Comparison of ENCODE assay signal across 14 cellular contexts in the genomic region with DNA sequence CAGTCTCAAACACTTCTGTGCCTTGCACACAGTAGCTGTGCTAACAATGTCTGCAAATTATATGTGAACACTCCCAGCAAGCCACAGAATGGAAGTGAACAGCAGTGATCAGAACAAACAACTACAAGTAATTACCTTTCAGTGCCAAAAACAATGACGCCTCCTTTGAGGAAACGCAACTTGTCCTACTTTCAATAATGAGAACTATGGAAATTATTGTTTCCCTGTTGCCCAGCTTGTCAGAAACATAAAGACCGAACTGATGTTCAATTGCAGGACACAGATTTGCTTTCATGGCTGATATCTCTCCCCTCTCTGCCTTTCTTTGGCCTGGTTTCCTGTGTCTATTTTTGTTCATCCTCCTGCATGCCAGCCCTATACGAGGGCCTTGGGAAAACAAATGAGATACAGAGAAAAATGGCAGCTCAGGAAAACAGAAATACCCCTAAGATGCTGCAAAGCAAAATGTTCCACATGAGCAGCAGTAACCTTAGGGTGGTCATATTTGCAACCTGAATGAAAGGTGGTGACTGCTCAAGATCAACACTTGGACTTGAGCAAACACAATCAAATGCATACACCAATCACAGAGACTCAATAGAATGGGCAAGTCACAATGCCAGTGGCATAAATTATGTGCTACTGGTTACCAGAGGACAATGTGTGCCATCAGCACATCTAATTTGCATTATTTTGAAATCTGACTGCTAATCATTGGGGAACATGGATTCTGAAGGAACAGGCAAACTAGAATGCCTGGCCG. TPM values are rescaled to one million over a fixed set of nuclear protein-coding genes. Genes with fewer than 3 reads are reported as not detected.
DNase-seq lines count a peak whose midpoint lies in the region; ATAC-seq and TF ChIP-seq lines count a peak whose summit lies in the region.
"Had no signal": no experiment of that assay in that cellular context is flagged by ENCODE, and none has a peak within 500 bp of the region (broad histone marks: within the 10 kb centered on the region; RNA-seq: fewer than 3 reads in every experiment).

No MANE protein-coding gene starts in this region.

- CTCF ChIA-PET in WTC11 (lab: Charles Lee), result interaction anchor here (1.9 kb wide), 1 partner anchor 64 kb away, joined by 6 read pairs; no protein-coding TSS in a partner anchor

- no peaks in the 10 kb centered on the region for H3K36me3 ChIP-seq in skeletal muscle tissue (ENCODE audit: control insufficient read depth in 3 of 3, insufficient read depth in 3 of 3, low read length in 3 of 3)
- H3K36me3 ChIP-seq in MG63, result no peaks in the 10 kb centered on the region

- ATAC-seq in WTC11 (no peak), right cardiac atrium (peak; percentile 50 to 61)

- no peaks in the 10 kb centered on the region for H3K36me3 Mint-ChIP-seq in WTC11
- H3K36me3 Mint-ChIP-seq: activated naive CD8-positive, alpha-beta T cell treated with anti-CD3 and anti-CD28 coated beads, Interleukin-2, amount 10 ng/mL, durations not matched to agents 7 days and 5 days; CD14-positive monocyte; immature natural killer cell; naive B cell had no signal

- DNase-seq in NCI-H1092 treated with DMSO at 0.1 percent for 48 hours (lab: John Stamatoyannopoulos, UW) (peak; percentile 82), WTC11 (ENCODE audit: low spot score) (no peak), right cardiac atrium (no peak), DMS79 (lab: John Stamatoyannopoulos, UW) (no peak), dermis blood vessel endothelial cell (no peak), MG63 (no peak)
- no peak for DNase-seq in activated CD4-positive, alpha-beta T cell treated with anti-CD3 and anti-CD28 coated beads for 4 hours
- DNase-seq: activated CD8-positive, alpha-beta memory T cell treated with anti-CD3 and anti-CD28 coated beads, Interleukin-2, amount 50 U/mL, for 48 hours; activated naive CD8-positive, alpha-beta T cell treated with anti-CD3 and anti-CD28 coated beads, Interleukin-2, amount 10 ng/mL, durations not matched to agents 7 days and 5 days; immature natural killer cell; naive B cell had no signal

- H3K9me3 Mint-ChIP-seq in WTC11, result no peaks in the 10 kb centered on the region
- H3K9me3 Mint-ChIP-seq: activated naive CD8-positive, alpha-beta T cell treated with anti-CD3 and anti-CD28 coated beads, Interleukin-2, amount 10 ng/mL, durations not matched to agents 7 days and 5 days had no signal

- H3K27ac Mint-ChIP-seq in WTC11, result peak overlapping the region; percentile 50; the same call in 1 of the 2 replicates
- H3K27ac Mint-ChIP-seq: activated naive CD8-positive, alpha-beta T cell treated with anti-CD3 and anti-CD28 coated beads, Interleukin-2, amount 10 ng/mL, durations not matched to agents 7 days and 5 days; CD14-positive monocyte; immature natural killer cell; naive B cell had no signal

- peak overlapping the region; percentile 42 to 78 (median 75) for H3K9ac ChIP-seq in skeletal muscle tissue (ENCODE audit: low read depth in 1 of 3, low read length in 3 of 3)

- no peaks in the 10 kb centered on the region for H3K27me3 Mint-ChIP-seq in WTC11 (ENCODE audit: low read depth)
- H3K27me3 Mint-ChIP-seq: activated naive CD8-positive, alpha-beta T cell treated with anti-CD3 and anti-CD28 coated beads, Interleukin-2, amount 10 ng/mL, durations not matched to agents 7 days and 5 days had no signal

- H3K27me3 ChIP-seq in right cardiac atrium (ENCODE audit: control insufficient read depth, insufficient read depth), result no peaks in the 10 kb centered on the region
- no peaks in the 10 kb centered on the region for H3K27me3 ChIP-seq in skeletal muscle tissue (ENCODE audit: control insufficient read depth in 3 of 3, insufficient read depth in 3 of 3, low read length in 3 of 3)
- no peaks in the 10 kb centered on the region for H3K27me3 ChIP-seq in MG63

- H3K27ac ChIP-seq in right cardiac atrium (ENCODE audit: low read length) (peak overlapping the region; percentile 69), skeletal muscle tissue (ENCODE audit: low read depth, low read length) (peak overlapping the region; percentile 59)
- H3K27ac ChIP-seq: SK-N-MC had no signal

- H3K4me3 ChIP-seq in right cardiac atrium (ENCODE audit: low read length) (no peak overlapping the region), skeletal muscle tissue (ENCODE audit: low read length in 3 of 3) (peak overlapping the region; percentile 16 to 65 (median 53)), MG63 (no peak overlapping the region)
- H3K4me3 ChIP-seq: SK-N-MC had no signal

- intact Hi-C loops in right cardiac atrium (cut with DNase I), result loop anchor here in 1 of 4 donors (10.0 kb wide), 1 partner anchor 65 kb away; no protein-coding TSS in a partner anchor

- POLR2A ChIA-PET in WTC11 (lab: Charles Lee), result no interaction called here

- H3K9me3 ChIP-seq in right cardiac atrium (ENCODE audit: control insufficient read depth, low read length) (no peaks in the 10 kb centered on the region), skeletal muscle tissue (ENCODE audit: control insufficient read depth in 3 of 3, low read length in 3 of 3) (no peaks in the 10 kb centered on the region), MG63 (no peaks in the 10 kb centered on the region)

- no peak overlapping the region for H3K4me3 Mint-ChIP-seq in WTC11
- H3K4me3 Mint-ChIP-seq: activated naive CD8-positive, alpha-beta T cell treated with anti-CD3 and anti-CD28 coated beads, Interleukin-2, amount 10 ng/mL, durations not matched to agents 7 days and 5 days; immature natural killer cell; naive B cell had no signal

- H3K4me1 ChIP-seq in right cardiac atrium (ENCODE audit: control insufficient read depth, insufficient read depth, low read length), result peaks cover 8% of the 10 kb centered on the region
- H3K4me1 ChIP-seq in skeletal muscle tissue (ENCODE audit: control insufficient read depth in 3 of 3, insufficient read depth in 3 of 3, low read length in 3 of 3), result peaks cover 12 to 38% (median 22%) of the 10 kb centered on the region in 3 donors

- TF ChIP-seq CTCF in WTC11 (IDR thresholded peaks at IDR 0.05), result no peak

- H3K4me1 Mint-ChIP-seq in WTC11, result peaks cover 47% of the 10 kb centered on the region
- H3K4me1 Mint-ChIP-seq: activated naive CD8-positive, alpha-beta T cell treated with anti-CD3 and anti-CD28 coated beads, Interleukin-2, amount 10 ng/mL, durations not matched to agents 7 days and 5 days; CD14-positive monocyte; immature natural killer cell; naive B cell had no signal

- 38% methylated on average over 5 of the region's 5 CpGs for WGBS in right cardiac atrium

TF ChIP-seq in WTC11, 78 proteins besides CTCF, POLR2A, EP300 and RAD21 (continues in another document):
- TF ChIP-seq CBFB (CRISPR knock-in tag; IDR thresholded peaks at IDR 0.05; ENCODE audit: low read depth) (no peak), MYBL2 (CRISPR knock-in tag; IDR thresholded peaks at IDR 0.05) (no peak), RORB (CRISPR knock-in tag; IDR thresholded peaks at IDR 0.05) (no peak), TEAD1 (CRISPR knock-in tag; IDR thresholded peaks at IDR 0.05) (no peak), FOXJ3 (CRISPR knock-in tag; IDR thresholded peaks at IDR 0.05; ENCODE audit: borderline replicate concordance) (no peak), NFE2L1 (CRISPR knock-in tag; IDR thresholded peaks at IDR 0.05) (no peak)
- TF ChIP-seq, protein P1, sequence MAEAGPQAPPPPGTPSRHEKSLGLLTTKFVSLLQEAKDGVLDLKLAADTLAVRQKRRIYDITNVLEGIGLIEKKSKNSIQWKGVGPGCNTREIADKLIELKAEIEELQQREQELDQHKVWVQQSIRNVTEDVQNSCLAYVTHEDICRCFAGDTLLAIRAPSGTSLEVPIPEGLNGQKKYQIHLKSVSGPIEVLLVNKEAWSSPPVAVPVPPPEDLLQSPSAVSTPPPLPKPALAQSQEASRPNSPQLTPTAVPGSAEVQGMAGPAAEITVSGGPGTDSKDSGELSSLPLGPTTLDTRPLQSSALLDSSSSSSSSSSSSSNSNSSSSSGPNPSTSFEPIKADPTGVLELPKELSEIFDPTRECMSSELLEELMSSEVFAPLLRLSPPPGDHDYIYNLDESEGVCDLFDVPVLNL (CRISPR knock-in tag; IDR thresholded peaks at IDR 0.05; ENCODE audit: borderline replicate concordance, low read depth), result no peak
- TF ChIP-seq, protein P2, sequence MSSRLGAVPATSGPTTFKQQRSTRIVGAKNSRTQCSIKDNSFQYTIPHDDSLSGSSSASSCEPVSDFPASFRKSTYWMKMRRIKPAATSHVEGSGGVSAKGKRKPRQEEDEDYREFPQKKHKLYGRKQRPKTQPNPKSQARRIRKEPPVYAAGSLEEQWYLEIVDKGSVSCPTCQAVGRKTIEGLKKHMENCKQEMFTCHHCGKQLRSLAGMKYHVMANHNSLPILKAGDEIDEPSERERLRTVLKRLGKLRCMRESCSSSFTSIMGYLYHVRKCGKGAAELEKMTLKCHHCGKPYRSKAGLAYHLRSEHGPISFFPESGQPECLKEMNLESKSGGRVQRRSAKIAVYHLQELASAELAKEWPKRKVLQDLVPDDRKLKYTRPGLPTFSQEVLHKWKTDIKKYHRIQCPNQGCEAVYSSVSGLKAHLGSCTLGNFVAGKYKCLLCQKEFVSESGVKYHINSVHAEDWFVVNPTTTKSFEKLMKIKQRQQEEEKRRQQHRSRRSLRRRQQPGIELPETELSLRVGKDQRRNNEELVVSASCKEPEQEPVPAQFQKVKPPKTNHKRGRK (CRISPR knock-in tag; IDR thresholded peaks at IDR 0.05; ENCODE audit: borderline replicate concordance), result no peak
- TF ChIP-seq, protein P3, sequence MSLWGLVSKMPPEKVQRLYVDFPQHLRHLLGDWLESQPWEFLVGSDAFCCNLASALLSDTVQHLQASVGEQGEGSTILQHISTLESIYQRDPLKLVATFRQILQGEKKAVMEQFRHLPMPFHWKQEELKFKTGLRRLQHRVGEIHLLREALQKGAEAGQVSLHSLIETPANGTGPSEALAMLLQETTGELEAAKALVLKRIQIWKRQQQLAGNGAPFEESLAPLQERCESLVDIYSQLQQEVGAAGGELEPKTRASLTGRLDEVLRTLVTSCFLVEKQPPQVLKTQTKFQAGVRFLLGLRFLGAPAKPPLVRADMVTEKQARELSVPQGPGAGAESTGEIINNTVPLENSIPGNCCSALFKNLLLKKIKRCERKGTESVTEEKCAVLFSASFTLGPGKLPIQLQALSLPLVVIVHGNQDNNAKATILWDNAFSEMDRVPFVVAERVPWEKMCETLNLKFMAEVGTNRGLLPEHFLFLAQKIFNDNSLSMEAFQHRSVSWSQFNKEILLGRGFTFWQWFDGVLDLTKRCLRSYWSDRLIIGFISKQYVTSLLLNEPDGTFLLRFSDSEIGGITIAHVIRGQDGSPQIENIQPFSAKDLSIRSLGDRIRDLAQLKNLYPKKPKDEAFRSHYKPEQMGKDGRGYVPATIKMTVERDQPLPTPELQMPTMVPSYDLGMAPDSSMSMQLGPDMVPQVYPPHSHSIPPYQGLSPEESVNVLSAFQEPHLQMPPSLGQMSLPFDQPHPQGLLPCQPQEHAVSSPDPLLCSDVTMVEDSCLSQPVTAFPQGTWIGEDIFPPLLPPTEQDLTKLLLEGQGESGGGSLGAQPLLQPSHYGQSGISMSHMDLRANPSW (CRISPR knock-in tag; conservative IDR thresholded peaks at IDR 0.05; ENCODE audit: low read depth), result no peak

RNA-seq across cellular contexts. Expression of a gene that starts 26.8 kb away (rescaled TPM):
- total RNA-seq in WTC11 (2021) (36.5 to 49.8 TPM (median 48.1 TPM) in 3 replicates), right cardiac atrium (10 to 100 TPM; 45.9 to 56.5 (median 54.7) TPM), skeletal muscle tissue (53.2 TPM), dermis blood vessel endothelial cell (under 0.01 TPM in 1 of 2 replicates, not detected in the other)
- 27.0 TPM for polyA plus RNA-seq in right cardiac atrium
- 0.03 TPM in 1 of 2 replicates, not detected in the other for total RNA-seq in MG63 (2014; rRNA removed; shearing (Covaris generic); ENCODE audit: low replicate concordance)
- total RNA-seq: activated naive CD8-positive, alpha-beta T cell treated with anti-CD3 and anti-CD28 coated beads, Interleukin-2, amount 10 ng/mL, durations not matched to agents 7 days and 5 days had no signal
- polyA plus RNA-seq: CD14-positive monocyte, immature natural killer cell had no signal

Comparison
In these comparisons a context has a peak if more than half of its experiments do, and no peak if none do; other contexts are left out.
1. H3K4me3 ChIP-seq: peak in skeletal muscle tissue (3 of 3); none in right cardiac atrium (single experiment) and MG63 (single experiment).
2. RNA of a gene that starts 26.8 kb away (total RNA-seq): 45.9 to 56.5 TPM in right cardiac atrium, 53.2 TPM in skeletal muscle tissue (single experiment) and 36.5 to 49.8 TPM in WTC11; 0.03 TPM in MG63 and under 0.01 TPM in dermis blood vessel endothelial cell; every median in the first group is over 10 times any median in the second.